In the genomic region with DNA sequence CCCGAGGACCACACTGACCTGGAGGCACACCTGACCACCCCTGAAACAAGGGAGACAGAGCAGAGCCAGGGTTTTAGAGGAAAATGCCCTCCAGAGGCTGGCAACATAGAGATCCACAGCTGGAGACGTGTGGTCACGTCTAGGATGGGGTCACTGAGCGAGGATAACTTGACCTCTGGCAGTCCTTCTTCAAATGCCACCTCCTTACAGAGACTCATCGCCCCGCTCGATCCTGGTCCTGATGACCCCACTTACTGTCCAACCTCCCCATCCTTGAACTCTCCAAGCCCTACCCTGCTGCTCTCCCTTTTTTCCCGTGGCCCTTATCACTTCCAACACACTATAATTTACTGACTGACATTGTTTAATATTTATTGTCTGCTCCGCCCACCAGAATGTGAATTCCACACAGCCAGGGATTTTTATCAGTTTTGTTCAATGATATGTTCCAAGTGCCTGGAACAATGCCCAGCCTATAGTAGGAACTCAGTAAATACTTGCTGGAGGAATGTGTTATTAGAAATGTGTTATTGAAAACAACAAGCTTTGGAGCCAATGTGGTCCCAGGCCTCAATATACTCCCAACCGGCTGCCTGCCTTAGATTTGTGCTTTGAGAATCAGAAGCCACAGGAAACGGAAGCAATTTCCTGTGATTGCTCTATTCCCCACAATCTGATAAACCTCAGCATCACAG, we compare ENCODE assay signal across 20 cellular contexts.
DNase-seq lines count a peak whose midpoint lies in the region; ATAC-seq, FAIRE-seq and TF ChIP-seq lines count a peak whose summit lies in the region.
"Had no signal": no experiment of that assay in that cellular context is flagged by ENCODE, and none has a peak within 500 bp of the region (broad histone marks: within the 10 kb centered on the region; RNA-seq: fewer than 3 reads in every experiment).

No MANE protein-coding gene starts in this region.

- H3K4me3 ChIP-seq in fibroblast of villous mesenchyme (ENCODE audit: low read depth, low read length), result no peak overlapping the region
- H3K4me3 ChIP-seq in upper lobe of left lung, result no peak overlapping the region
- no peak overlapping the region for H3K4me3 ChIP-seq in pancreas
- H3K4me3 ChIP-seq in gastrocnemius medialis, result no peak overlapping the region
- H3K4me3 ChIP-seq: Peyer's patch, suprapubic skin had no signal

- DNase-seq in NOMO-1 treated with DMSO at 0.1 percent for 48 hours (lab: John Stamatoyannopoulos, UW; ENCODE audit: unreplicated experiment) (peak; percentile 21), NOMO-1 treated with dmso at 0.1 percent for 144 hours (lab: John Stamatoyannopoulos, UW; ENCODE audit: unreplicated experiment) (no peak), amniotic epithelial cell (ENCODE audit: low read depth) (peak; percentile 91), fibroblast of villous mesenchyme (ENCODE audit: low read depth) (peak; percentile 78), upper lobe of left lung (no peak), pancreas (no peak), posterior vena cava (ENCODE audit: low spot score) (no peak), gastrocnemius medialis (no peak)
- DNase-seq: 8988T; activated CD4-positive, alpha-beta T cell treated with anti-CD3 and anti-CD28 coated beads for 1 hour; activated naive CD4-positive, alpha-beta T cell treated with anti-CD3 and anti-CD28 coated beads, Interleukin-2, amount 50 U/mL, for 16 hours; CD8-positive, alpha-beta T cell; GF-D8; hippocampal formation; naive B cell; NCI-H2029; Peyer's patch had no signal

- H3K9me3 ChIP-seq in upper lobe of left lung (no peaks in the 10 kb centered on the region), pancreas (no peaks in the 10 kb centered on the region), gastrocnemius medialis (no peaks in the 10 kb centered on the region)
- H3K9me3 ChIP-seq: Peyer's patch, suprapubic skin had no signal

- H3K27me3 ChIP-seq in upper lobe of left lung (no peaks in the 10 kb centered on the region), pancreas (no peaks in the 10 kb centered on the region), gastrocnemius medialis (no peaks in the 10 kb centered on the region)
- H3K27me3 ChIP-seq: Peyer's patch, suprapubic skin had no signal

- in situ Hi-C loops in gastrocnemius medialis (cut with MboI; ENCODE audit: low sequenced_read_pairs in 4 of 4), result loop anchor here in 1 of 4 donors (25.0 kb wide), 1 partner anchor 244 kb away; a partner anchor contains a TSS

- intact Hi-C loops in pancreas (cut with DNase I), result no loop called here
- intact Hi-C loops in posterior vena cava (cut with DNase I), result no loop called here
- intact Hi-C loops in gastrocnemius medialis (cut with DNase I; ENCODE audit: low total_unique reads), result no loop called here

- peak; percentile 9 to 41 for ATAC-seq in upper lobe of left lung (ENCODE audit: low FRiP score in 2 of 2)
- no peak for ATAC-seq in pancreas
- ATAC-seq in gastrocnemius medialis, result no peak
- ATAC-seq: CD8-positive, alpha-beta T cell had no signal

- TF ChIP-seq CTCF in fibroblast of villous mesenchyme (IDR thresholded peaks at IDR 0.05; ENCODE audit: insufficient read depth, low read depth, low read length), result no peak
- no peak for TF ChIP-seq CTCF in upper lobe of left lung (IDR thresholded peaks at IDR 0.05)
- no peak for TF ChIP-seq CTCF in pancreas (IDR thresholded peaks at IDR 0.05)
- TF ChIP-seq CTCF in gastrocnemius medialis (IDR thresholded peaks at IDR 0.05 in 4 of 5, conservative IDR thresholded peaks at IDR 0.05 in 1 of 5), result no peak

- H3K27ac ChIP-seq in upper lobe of left lung (peak overlapping the region in 2 of 4 donors; percentile 19 to 67), pancreas (no peak overlapping the region), gastrocnemius medialis (no peak overlapping the region)
- H3K27ac ChIP-seq: epithelial cell of prostate, Peyer's patch, suprapubic skin had no signal

- TF ChIP-seq POLR2A in upper lobe of left lung (IDR thresholded peaks at IDR 0.05) (no peak), gastrocnemius medialis (IDR thresholded peaks at IDR 0.05) (no peak)

- H3K4me1 ChIP-seq in upper lobe of left lung (peaks cover 15 to 40% (median 30%) of the 10 kb centered on the region in 4 donors), pancreas (no peaks in the 10 kb centered on the region), gastrocnemius medialis (peaks cover 0 to 7% of the 10 kb centered on the region in 2 donors)
- H3K4me1 ChIP-seq: Peyer's patch had no signal

- H3K36me3 ChIP-seq in upper lobe of left lung (no peaks in the 10 kb centered on the region), pancreas (no peaks in the 10 kb centered on the region), gastrocnemius medialis (no peaks in the 10 kb centered on the region)
- H3K36me3 ChIP-seq: Peyer's patch, suprapubic skin had no signal

- no peak for FAIRE-seq in pancreas (lab: Jason Lieb, UNC)
- FAIRE-seq: GM19239 had no signal

- 47 to 60% methylated on average over 11 of the region's 11 CpGs for WGBS in upper lobe of left lung, 2 donors
- 73 to 74% methylated on average over 11 of the region's 11 CpGs for WGBS in pancreas, 2 donors

- no peak for TF ChIP-seq EP300 in upper lobe of left lung (IDR thresholded peaks at IDR 0.05)

Comparison
In these comparisons a context has a peak if more than half of its experiments do, and no peak if none do; other contexts are left out.
1. DNase-seq: peak in NOMO-1 treated with DMSO at 0.1 percent for 48 hours (single experiment), amniotic epithelial cell (single experiment) and fibroblast of villous mesenchyme (single experiment); none in NOMO-1 treated with dmso at 0.1 percent for 144 hours (single experiment), upper lobe of left lung (0 of 2), pancreas (0 of 6), posterior vena cava (single experiment) and gastrocnemius medialis (0 of 2).
2. ATAC-seq: peak in upper lobe of left lung (2 of 2); none in pancreas (0 of 4) and gastrocnemius medialis (0 of 2).